9 cellular contexts compared by ENCODE assay signal in genomic region chr20:59428441-59429205, GRCh38.
DNase-seq lines count a peak whose midpoint lies in the region; ATAC-seq and TF ChIP-seq lines count a peak whose summit lies in the region.
"Had no signal": no experiment of that assay in that cellular context is flagged by ENCODE, and none has a peak within 500 bp of the region (broad histone marks: within the 10 kb centered on the region; RNA-seq: fewer than 3 reads in every experiment).

No MANE protein-coding gene starts in this region.

- H3K4me2 ChIP-seq in DND-41 (ENCODE audit: insufficient read depth, low read length) (no peak overlapping the region), neural progenitor cell (no peak overlapping the region)

- no peaks in the 10 kb centered on the region for H3K36me3 ChIP-seq in DND-41 (ENCODE audit: insufficient read depth, low read length)
- H3K36me3 ChIP-seq in neural progenitor cell: no peaks in the 10 kb centered on the region

- H3K27me3 ChIP-seq in DND-41 (ENCODE audit: insufficient read depth, low read length, poor library complexity): peaks cover 14% of the 10 kb centered on the region
- no peaks in the 10 kb centered on the region for H3K27me3 ChIP-seq in neural progenitor cell

- DNase-seq in DND-41 (no peak), HT-29 (ENCODE audit: low spot score) (peak; percentile 17), neural progenitor cell (ENCODE audit: low spot score) (no peak), WTC11 (ENCODE audit: low spot score) (no peak), 8988T (no peak)
- no peak for DNase-seq in activated CD8-positive, alpha-beta T cell treated with anti-CD3 and anti-CD28 coated beads, Interleukin-2, amount 10 ng/mL, durations not matched to agents 7 days and 5 days
- DNase-seq in stimulated activated CD4-positive, alpha-beta T cell treated with anti-CD3 and anti-CD28 coated beads, Interleukin-4, amount 100 ng/mL, for 4 hours: no peak
- DNase-seq: amniotic stem cell, SHP77 treated with DMSO at 0.1 percent for 48 hours had no signal

- H3K79me2 ChIP-seq in DND-41 (ENCODE audit: insufficient read depth, low read length) (no peaks in the 10 kb centered on the region), neural progenitor cell (ENCODE audit: low read depth) (no peaks in the 10 kb centered on the region)

- H3K9me3 Mint-ChIP-seq in activated CD8-positive, alpha-beta T cell treated with anti-CD3 and anti-CD28 coated beads, Interleukin-2, amount 10 ng/mL, durations not matched to agents 7 days and 5 days (ENCODE audit: insufficient read depth): no peaks in the 10 kb centered on the region
- H3K9me3 Mint-ChIP-seq in neural progenitor cell (peaks cover 4% of the 10 kb centered on the region), WTC11 (peaks cover 8% of the 10 kb centered on the region)

- H3K4me3 Mint-ChIP-seq in activated CD8-positive, alpha-beta T cell treated with anti-CD3 and anti-CD28 coated beads, Interleukin-2, amount 10 ng/mL, durations not matched to agents 7 days and 5 days: no peak overlapping the region
- H3K4me3 Mint-ChIP-seq in neural progenitor cell (peak overlapping the region; percentile 2), WTC11 (no peak overlapping the region)

- no peaks in the 10 kb centered on the region for H3K4me1 ChIP-seq in DND-41 (ENCODE audit: insufficient read depth, low read length)
- H3K4me1 ChIP-seq in neural progenitor cell: peaks cover 7% of the 10 kb centered on the region

- peak; percentile 43 for TF ChIP-seq CTCF in DND-41 (IDR thresholded peaks at IDR 0.05; ENCODE audit: borderline replicate concordance, extremely low read depth, low read length, poor library complexity, severe bottlenecking)
- peak; percentile 50 for TF ChIP-seq CTCF in neural progenitor cell (IDR thresholded peaks at IDR 0.05)
- no peak for TF ChIP-seq CTCF in WTC11 (IDR thresholded peaks at IDR 0.05)

- H3K4me1 Mint-ChIP-seq in activated CD8-positive, alpha-beta T cell treated with anti-CD3 and anti-CD28 coated beads, Interleukin-2, amount 10 ng/mL, durations not matched to agents 7 days and 5 days (ENCODE audit: low read depth): peaks cover 14% of the 10 kb centered on the region
- H3K4me1 Mint-ChIP-seq in neural progenitor cell (no peaks in the 10 kb centered on the region), WTC11 (peaks cover 3% of the 10 kb centered on the region; the same call in 1 of the 2 replicates)

- no peak overlapping the region for H3K4me3 ChIP-seq in DND-41 (ENCODE audit: low read depth in 1 of 2, low read length in 2 of 2)
- H3K4me3 ChIP-seq in neural progenitor cell: no peak overlapping the region

- H2AFZ ChIP-seq in DND-41 (ENCODE audit: low read depth, low read length): no peak overlapping the region
- H2AFZ ChIP-seq in neural progenitor cell (replicated peaks): no peak overlapping the region

- no peaks in the 10 kb centered on the region for H3K36me3 Mint-ChIP-seq in activated CD8-positive, alpha-beta T cell treated with anti-CD3 and anti-CD28 coated beads, Interleukin-2, amount 10 ng/mL, durations not matched to agents 7 days and 5 days (ENCODE audit: low read depth)
- H3K36me3 Mint-ChIP-seq in neural progenitor cell (no peaks in the 10 kb centered on the region), WTC11 (no peaks in the 10 kb centered on the region)

- no peaks in the 10 kb centered on the region for H3K9me3 ChIP-seq in DND-41 (ENCODE audit: insufficient read depth, low read length, severe bottlenecking)
- no peaks in the 10 kb centered on the region for H3K9me3 ChIP-seq in neural progenitor cell (ENCODE audit: low read depth)

- no peaks in the 10 kb centered on the region for H4K20me1 ChIP-seq in DND-41 (ENCODE audit: insufficient read depth, low read length)
- H4K20me1 ChIP-seq in neural progenitor cell (ENCODE audit: low read depth): no peaks in the 10 kb centered on the region

- H3K9ac ChIP-seq in DND-41 (ENCODE audit: low read depth, low read length) (no peak overlapping the region), neural progenitor cell (no peak overlapping the region)

- peaks cover 5% of the 10 kb centered on the region for H3K27me3 Mint-ChIP-seq in activated CD8-positive, alpha-beta T cell treated with anti-CD3 and anti-CD28 coated beads, Interleukin-2, amount 10 ng/mL, durations not matched to agents 7 days and 5 days (ENCODE audit: low read depth)
- peaks cover 6% of the 10 kb centered on the region for H3K27me3 Mint-ChIP-seq in neural progenitor cell (ENCODE audit: insufficient read depth, low read depth)
- H3K27me3 Mint-ChIP-seq in WTC11 (ENCODE audit: low read depth): peaks cover 14% of the 10 kb centered on the region

- CTCF ChIA-PET in activated CD8-positive, alpha-beta T cell treated with anti-CD3 and anti-CD28 coated beads, Interleukin-2, amount 10 ng/mL, durations not matched to agents 7 days and 5 days (lab: Charles Lee): interaction anchor here (0.7 to 1.0 kb wide), 2 partner anchors 19 to 53 kb away, joined by 3 read pairs; no protein-coding TSS in a partner anchor
- CTCF ChIA-PET in WTC11 (lab: Charles Lee): interaction anchor here (0.6 to 1.5 kb wide), 6 partner anchors 19 to 221 kb away, joined by 3 to 8 read pairs (median 4); no protein-coding TSS in a partner anchor

- no peaks in the 10 kb centered on the region for H3F3A ChIP-seq in neural progenitor cell (ENCODE audit: low read depth)

- H3K27ac ChIP-seq in DND-41 (ENCODE audit: low read length) (no peak overlapping the region), neural progenitor cell (no peak overlapping the region)

- H3K27ac Mint-ChIP-seq in activated CD8-positive, alpha-beta T cell treated with anti-CD3 and anti-CD28 coated beads, Interleukin-2, amount 10 ng/mL, durations not matched to agents 7 days and 5 days: peak overlapping the region; percentile 51
- no peak overlapping the region for H3K27ac Mint-ChIP-seq in neural progenitor cell
- no peak overlapping the region for H3K27ac Mint-ChIP-seq in WTC11

- ATAC-seq in DND-41 (ENCODE audit: insufficient read depth, low read depth): no peak
- no peak for ATAC-seq in activated CD8-positive, alpha-beta T cell treated with anti-CD3 and anti-CD28 coated beads, Interleukin-2, amount 10 ng/mL, durations not matched to agents 7 days and 5 days
- no peak for ATAC-seq in WTC11

- POLR2A ChIA-PET in activated CD8-positive, alpha-beta T cell treated with anti-CD3 and anti-CD28 coated beads, Interleukin-2, amount 10 ng/mL, durations not matched to agents 7 days and 5 days (lab: Charles Lee): no interaction called here
- POLR2A ChIA-PET in WTC11 (lab: Charles Lee): no interaction called here

TF ChIP-seq in WTC11, 78 proteins besides CTCF, POLR2A, EP300 and RAD21:
- TF ChIP-seq PREB (CRISPR knock-in tag; IDR thresholded peaks at IDR 0.05; ENCODE audit: borderline replicate concordance) (no peak), ELF4 (CRISPR knock-in tag; IDR thresholded peaks at IDR 0.05; ENCODE audit: low read depth) (no peak)
